In the genomic region with DNA sequence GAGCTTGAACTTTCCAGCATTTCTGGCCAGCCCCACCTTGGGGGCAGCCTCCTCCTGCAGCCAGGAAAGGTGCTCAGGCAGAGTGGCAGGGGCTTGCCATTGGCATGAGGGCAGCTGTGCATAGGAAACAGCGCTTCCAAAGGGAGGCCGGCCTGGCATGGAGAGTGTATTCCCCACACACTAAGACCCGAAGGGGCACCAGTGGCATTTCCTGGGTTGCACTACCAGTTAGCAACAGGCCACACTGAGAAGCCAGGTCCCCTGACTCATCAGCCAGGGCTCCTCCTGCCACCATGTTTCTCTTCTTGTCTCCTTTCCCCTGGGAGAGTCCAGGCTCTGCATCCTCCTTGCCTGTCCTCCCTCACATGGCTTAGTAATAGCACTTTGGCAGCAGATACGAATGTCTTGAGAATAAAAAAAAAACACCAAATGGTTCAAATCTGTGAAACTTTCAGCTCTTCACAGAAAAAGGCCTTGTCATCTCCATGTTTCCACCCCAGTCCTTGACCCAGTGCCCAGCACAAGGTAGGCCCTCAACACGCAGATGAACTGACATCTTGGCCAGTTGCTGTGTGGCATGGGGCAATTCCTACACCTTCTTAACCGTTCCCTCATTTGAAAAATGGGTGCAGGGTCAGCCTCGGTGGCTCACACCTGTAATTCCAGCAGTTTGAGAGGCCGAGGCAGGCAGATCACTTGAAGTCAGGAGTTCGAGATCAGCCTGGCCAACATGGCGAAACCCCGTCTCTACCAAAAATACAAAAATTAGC, we compare ENCODE assay signal across 1 cellular context.
TF ChIP-seq lines count a peak whose summit lies in the region.

No MANE protein-coding gene starts in this region.

TF ChIP-seq in GM23338, 12 proteins besides CTCF, POLR2A, EP300 and RAD21 (continued from another document):
- TF ChIP-seq, protein P1, sequence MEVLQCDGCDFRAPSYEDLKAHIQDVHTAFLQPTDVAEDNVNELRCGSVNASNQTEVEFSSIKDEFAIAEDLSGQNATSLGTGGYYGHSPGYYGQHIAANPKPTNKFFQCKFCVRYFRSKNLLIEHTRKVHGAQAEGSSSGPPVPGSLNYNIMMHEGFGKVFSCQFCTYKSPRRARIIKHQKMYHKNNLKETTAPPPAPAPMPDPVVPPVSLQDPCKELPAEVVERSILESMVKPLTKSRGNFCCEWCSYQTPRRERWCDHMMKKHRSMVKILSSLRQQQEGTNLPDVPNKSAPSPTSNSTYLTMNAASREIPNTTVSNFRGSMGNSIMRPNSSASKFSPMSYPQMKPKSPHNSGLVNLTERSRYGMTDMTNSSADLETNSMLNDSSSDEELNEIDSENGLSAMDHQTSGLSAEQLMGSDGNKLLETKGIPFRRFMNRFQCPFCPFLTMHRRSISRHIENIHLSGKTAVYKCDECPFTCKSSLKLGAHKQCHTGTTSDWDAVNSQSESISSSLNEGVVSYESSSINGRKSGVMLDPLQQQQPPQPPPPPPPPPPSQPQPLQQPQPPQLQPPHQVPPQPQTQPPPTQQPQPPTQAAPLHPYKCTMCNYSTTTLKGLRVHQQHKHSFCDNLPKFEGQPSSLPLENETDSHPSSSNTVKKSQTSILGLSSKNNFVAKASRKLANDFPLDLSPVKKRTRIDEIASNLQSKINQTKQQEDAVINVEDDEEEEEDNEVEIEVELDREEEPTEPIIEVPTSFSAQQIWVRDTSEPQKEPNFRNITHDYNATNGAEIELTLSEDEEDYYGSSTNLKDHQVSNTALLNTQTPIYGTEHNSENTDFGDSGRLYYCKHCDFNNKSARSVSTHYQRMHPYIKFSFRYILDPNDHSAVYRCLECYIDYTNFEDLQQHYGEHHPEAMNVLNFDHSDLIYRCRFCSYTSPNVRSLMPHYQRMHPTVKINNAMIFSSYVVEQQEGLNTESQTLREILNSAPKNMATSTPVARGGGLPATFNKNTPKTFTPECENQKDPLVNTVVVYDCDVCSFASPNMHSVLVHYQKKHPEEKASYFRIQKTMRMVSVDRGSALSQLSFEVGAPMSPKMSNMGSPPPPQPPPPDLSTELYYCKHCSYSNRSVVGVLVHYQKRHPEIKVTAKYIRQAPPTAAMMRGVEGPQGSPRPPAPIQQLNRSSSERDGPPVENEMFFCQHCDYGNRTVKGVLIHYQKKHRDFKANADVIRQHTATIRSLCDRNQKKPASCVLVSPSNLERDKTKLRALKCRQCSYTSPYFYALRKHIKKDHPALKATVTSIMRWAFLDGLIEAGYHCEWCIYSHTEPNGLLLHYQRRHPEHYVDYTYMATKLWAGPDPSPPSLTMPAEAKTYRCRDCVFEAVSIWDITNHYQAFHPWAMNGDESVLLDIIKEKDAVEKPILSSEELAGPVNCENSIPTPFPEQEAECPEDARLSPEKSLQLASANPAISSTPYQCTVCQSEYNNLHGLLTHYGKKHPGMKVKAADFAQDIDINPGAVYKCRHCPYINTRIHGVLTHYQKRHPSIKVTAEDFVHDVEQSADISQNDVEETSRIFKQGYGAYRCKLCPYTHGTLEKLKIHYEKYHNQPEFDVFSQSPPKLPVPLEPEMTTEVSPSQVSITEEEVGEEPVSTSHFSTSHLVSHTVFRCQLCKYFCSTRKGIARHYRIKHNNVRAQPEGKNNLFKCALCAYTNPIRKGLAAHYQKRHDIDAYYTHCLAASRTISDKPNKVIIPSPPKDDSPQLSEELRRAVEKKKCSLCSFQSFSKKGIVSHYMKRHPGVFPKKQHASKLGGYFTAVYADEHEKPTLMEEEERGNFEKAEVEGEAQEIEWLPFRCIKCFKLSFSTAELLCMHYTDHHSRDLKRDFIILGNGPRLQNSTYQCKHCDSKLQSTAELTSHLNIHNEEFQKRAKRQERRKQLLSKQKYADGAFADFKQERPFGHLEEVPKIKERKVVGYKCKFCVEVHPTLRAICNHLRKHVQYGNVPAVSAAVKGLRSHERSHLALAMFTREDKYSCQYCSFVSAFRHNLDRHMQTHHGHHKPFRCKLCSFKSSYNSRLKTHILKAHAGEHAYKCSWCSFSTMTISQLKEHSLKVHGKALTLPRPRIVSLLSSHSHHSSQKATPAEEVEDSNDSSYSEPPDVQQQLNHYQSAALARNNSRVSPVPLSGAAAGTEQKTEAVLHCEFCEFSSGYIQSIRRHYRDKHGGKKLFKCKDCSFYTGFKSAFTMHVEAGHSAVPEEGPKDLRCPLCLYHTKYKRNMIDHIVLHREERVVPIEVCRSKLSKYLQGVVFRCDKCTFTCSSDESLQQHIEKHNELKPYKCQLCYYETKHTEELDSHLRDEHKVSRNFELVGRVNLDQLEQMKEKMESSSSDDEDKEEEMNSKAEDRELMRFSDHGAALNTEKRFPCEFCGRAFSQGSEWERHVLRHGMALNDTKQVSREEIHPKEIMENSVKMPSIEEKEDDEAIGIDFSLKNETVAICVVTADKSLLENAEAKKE (CRISPR knock-in tag; IDR thresholded peaks at IDR 0.05), result no peak
- TF ChIP-seq NANOG (IDR thresholded peaks at IDR 0.05; ENCODE audit: borderline replicate concordance), result no peak
